ENCODE assay signal across 16 cellular contexts in the genomic region with DNA sequence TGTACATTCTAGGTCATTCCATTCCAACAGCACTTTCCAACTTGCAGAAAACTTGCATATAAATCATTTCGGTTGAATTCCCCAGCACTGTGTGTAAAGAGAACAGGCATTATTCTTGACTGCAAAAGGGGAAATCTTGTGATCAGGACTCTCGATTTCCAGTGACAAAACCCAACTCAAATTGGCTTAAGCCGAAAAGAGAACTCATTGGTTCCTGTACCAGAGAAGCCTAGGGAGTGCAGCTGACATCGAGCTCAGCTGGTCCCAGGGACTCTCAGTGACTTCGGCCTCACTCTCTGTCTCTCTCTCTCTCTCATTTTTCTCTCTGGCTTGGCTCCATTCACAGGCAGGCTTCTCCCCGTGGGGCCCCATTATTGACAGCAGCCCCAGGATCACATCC. TPM values are rescaled to one million over a fixed set of nuclear protein-coding genes. Genes with fewer than 3 reads are reported as not detected.
"Had no signal": no experiment of that assay in that cellular context is flagged by ENCODE, and none has a peak within 500 bp of the region (broad histone marks: within the 10 kb centered on the region; RNA-seq: fewer than 3 reads in every experiment).

No MANE protein-coding gene starts in this region.

- H3K4me1 Mint-ChIP-seq: nephron had no signal

- H3K4me3 Mint-ChIP-seq: activated naive CD8-positive, alpha-beta T cell; effector memory CD8-positive, alpha-beta T cell; nephron; stimulated activated naive CD8-positive, alpha-beta T cell treated with anti-CD3 and anti-CD28 coated beads, Interleukin-15, amount 100 ng/mL, for 72 hours had no signal

- H3K36me3 Mint-ChIP-seq: activated naive CD8-positive, alpha-beta T cell had no signal

- ATAC-seq: effector memory CD8-positive, alpha-beta T cell; stimulated activated naive CD8-positive, alpha-beta T cell treated with anti-CD3 and anti-CD28 coated beads, Interleukin-15, amount 100 ng/mL, for 72 hours had no signal

- DNase-seq: activated CD4-positive, alpha-beta T cell treated with anti-CD3 and anti-CD28 coated beads for 1 hour; activated gamma-delta T cell treated with Interleukin-2 at 50 U/mL for 16 hours; amniotic stem cell; effector memory CD8-positive, alpha-beta T cell; esophagus squamous epithelium; mesendoderm; nucleus accumbens; retina; stimulated activated naive CD8-positive, alpha-beta T cell treated with anti-CD3 and anti-CD28 coated beads, Interleukin-15, amount 100 ng/mL, for 72 hours; T-helper 1 cell; T1000 had no signal

- H3K27ac Mint-ChIP-seq: activated naive CD8-positive, alpha-beta T cell; effector memory CD8-positive, alpha-beta T cell; nephron; stimulated activated naive CD8-positive, alpha-beta T cell treated with anti-CD3 and anti-CD28 coated beads, Interleukin-15, amount 100 ng/mL, for 72 hours had no signal

- H3K9me3 Mint-ChIP-seq: effector memory CD8-positive, alpha-beta T cell; nephron; stimulated activated naive CD8-positive, alpha-beta T cell treated with anti-CD3 and anti-CD28 coated beads, Interleukin-15, amount 100 ng/mL, for 72 hours had no signal

RNA-seq across cellular contexts. Expression of gene CD300LF, which starts 30.7 kb away (rescaled TPM):
- total RNA-seq: activated CD8-positive, alpha-beta memory T cell treated with anti-CD3 and anti-CD28 coated beads for 36 hours; cardiac muscle cell; dermis microvascular lymphatic vessel endothelial cell had no signal
- polyA plus RNA-seq: cardiac muscle cell had no signal

RNA-seq across cellular contexts. Expression of gene CD300E, which starts 58.5 kb away (rescaled TPM):
- total RNA-seq: activated CD8-positive, alpha-beta memory T cell treated with anti-CD3 and anti-CD28 coated beads for 36 hours; cardiac muscle cell; dermis microvascular lymphatic vessel endothelial cell had no signal
- polyA plus RNA-seq: cardiac muscle cell had no signal
